17 cellular contexts compared by ENCODE assay signal in the genomic region with DNA sequence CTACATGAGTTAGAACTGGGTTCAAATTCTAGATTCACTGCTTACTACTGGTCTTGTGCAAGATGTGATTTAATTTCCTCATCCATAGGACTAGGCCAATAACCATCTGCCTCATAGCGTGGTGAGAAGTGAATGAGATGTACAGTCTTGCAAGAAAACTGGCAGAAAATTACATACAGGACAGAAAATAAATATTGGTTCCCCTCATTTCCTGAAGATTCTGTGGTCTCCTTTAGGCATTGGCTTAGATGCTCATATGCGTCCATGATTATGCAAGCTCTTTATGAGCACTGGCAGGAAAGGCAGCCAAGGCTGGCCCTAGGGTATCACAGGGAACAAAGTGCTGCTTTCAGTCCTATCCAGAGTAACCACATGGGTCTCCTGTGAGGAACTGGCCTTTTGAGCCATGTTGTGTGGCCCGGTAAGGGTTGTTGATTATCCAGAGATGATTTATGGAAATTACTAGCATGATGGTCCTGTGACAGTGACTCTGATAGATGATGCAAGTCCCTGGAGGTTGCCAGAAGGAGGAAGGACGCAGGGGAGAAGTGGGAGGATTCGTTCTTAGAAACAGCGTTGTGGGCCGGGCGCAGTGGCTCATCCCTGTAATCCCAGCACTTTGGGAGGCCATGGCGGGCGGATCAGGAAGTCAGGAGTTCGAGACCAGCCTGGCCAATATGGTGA. TPM values are rescaled to one million over a fixed set of nuclear protein-coding genes. Genes with fewer than 3 reads are reported as not detected.
A peak's percentile ranks its signal among the peaks of the same experiment; 100 is the strongest.
DNase-seq lines count a peak whose midpoint lies in the region; ATAC-seq, FAIRE-seq and TF ChIP-seq lines count a peak whose summit lies in the region.
"Had no signal": no experiment of that assay in that cellular context is flagged by ENCODE, and none has a peak within 500 bp of the region (broad histone marks: within the 10 kb centered on the region; RNA-seq: fewer than 3 reads in every experiment).

No MANE protein-coding gene starts in this region.

- H4K20me1 ChIP-seq in K562 (replicated peaks; ENCODE audit: control insufficient read depth, insufficient read depth, low read length) = no peaks in the 10 kb centered on the region
- H4K20me1 ChIP-seq: BLaER1 treated with 17β-estradiol and CSF1 and Interleukin-3, amounts not matched to agents 10 nM and 100 nM had no signal

- H3K27me3 ChIP-seq in K562 (ENCODE audit: control insufficient read depth in 2 of 2, insufficient read depth in 2 of 2, low read length in 2 of 2) (no peaks in the 10 kb centered on the region), lower lobe of right lung (ENCODE audit: low read depth) (no peaks in the 10 kb centered on the region), tibial artery (no peaks in the 10 kb centered on the region), small intestine (ENCODE audit: control insufficient read depth in 2 of 2, insufficient read depth in 2 of 2, low read length in 2 of 2) (no peaks in the 10 kb centered on the region)
- H3K27me3 ChIP-seq: BLaER1 treated with 17β-estradiol and CSF1 and Interleukin-3, amounts not matched to agents 10 nM and 100 nM had no signal

- ATAC-seq in K562 (peak; percentile 83), lower lobe of right lung (peak; percentile 48 to 71), HG02884 (IDR thresholded peaks at IDR 0.05; ENCODE audit: unreplicated experiment) (no peak)
- ATAC-seq: activated T-helper 17 cell treated with anti-CD3 and anti-CD28 coated beads, Interleukin-2, amount 50 U/mL, for 72 hours had no signal

- peak overlapping the region; percentile 35 for H2AFZ ChIP-seq in K562 (ENCODE audit: low read depth, low read length)

- no TSS peak for BruUV-seq in K562 (replicated peaks; lab: Mats Ljungman, UMichigan)

- CTCF ChIA-PET in K562 (lab: Yijun Ruan, JAX; ENCODE audit: low intra/inter-chr PET ratio) = no interaction called here

- 36% methylated on average over 11 of the region's 11 CpGs for WGBS in K562 (ENCODE audit: insufficient coverage, low coverage, missing lambda C conversion rate)
- WGBS in small intestine, 3 donors = 89 to 95% (median 92%) methylated on average over 11 of the region's 11 CpGs

- in situ Hi-C loops in K562 (cut with MboI) = no loop called here

- TF ChIP-seq RAD21 in K562 (CRISPR knock-in tag; conservative IDR thresholded peaks at IDR 0.05 in 1 of 2, IDR thresholded peaks at IDR 0.05 in 1 of 2) = 0 out of 4 replicates have a peak, but pooled peaks of 1 of the 2 experiments have one; percentile 14

- peak; percentile 74 for TF ChIP-seq EP300 in K562 (IDR thresholded peaks at IDR 0.05; ENCODE audit: low read length)

- no peak for TF ChIP-seq POLR2A in K562 (conservative IDR thresholded peaks at IDR 0.05)

- H3K4me3 ChIP-seq in K562 (no peak overlapping the region), lower lobe of right lung (no peak overlapping the region), tibial artery (no peak overlapping the region), small intestine (ENCODE audit: low read depth in 1 of 2, low read length in 2 of 2) (no peak overlapping the region)
- H3K4me3 ChIP-seq: BLaER1 treated with 17β-estradiol and CSF1 and Interleukin-3, amounts not matched to agents 10 nM and 100 nM; HAP-1; thoracic aorta had no signal

- intact Hi-C loops in K562 (cut with micrococcal nuclease) (no loop called here), lower lobe of right lung (cut with DNase I) (no loop called here), tibial artery (cut with DNase I; ENCODE audit: low total_unique reads) (no loop called here)

- no peaks in the 10 kb centered on the region for H3K9me3 ChIP-seq in K562 (replicated peaks; ENCODE audit: control insufficient read depth, insufficient read depth, low read depth, low read length)
- no peaks in the 10 kb centered on the region for H3K9me3 ChIP-seq in lower lobe of right lung
- H3K9me3 ChIP-seq in tibial artery = no peaks in the 10 kb centered on the region
- no peaks in the 10 kb centered on the region for H3K9me3 ChIP-seq in small intestine (ENCODE audit: control insufficient read depth, low read depth)
- H3K9me3 ChIP-seq: BLaER1 treated with 17β-estradiol and CSF1 and Interleukin-3, amounts not matched to agents 10 nM and 100 nM; HAP-1; thoracic aorta had no signal

- H3K27ac ChIP-seq in K562 (ENCODE audit: extremely low read depth, low read depth, low read length) (no peak overlapping the region; the same call in 2 of the 3 replicates), lower lobe of right lung (no peak overlapping the region), tibial artery (no peak overlapping the region), small intestine (ENCODE audit: low read depth in 1 of 2, low read length in 1 of 2) (no peak overlapping the region)
- H3K27ac ChIP-seq: thoracic aorta had no signal

- peak; percentile 77 for DNase-seq in NOMO-1 treated with dmso at 0.1 percent for 144 hours (lab: John Stamatoyannopoulos, UW; ENCODE audit: unreplicated experiment)
- peak in 2 of 4 experiments; percentile 23 to 42 for DNase-seq in K562 (ENCODE audit: extremely low read depth in 1 of 4, low spot score in 3 of 4)
- DNase-seq in lower lobe of right lung = peak; percentile 76
- peak; percentile 48 to 71 for DNase-seq in tibial artery
- no peak for DNase-seq in small intestine
- no peak for DNase-seq in T-helper 1 cell
- DNase-seq: activated CD4-positive, alpha-beta memory T cell treated with anti-CD3 and anti-CD28 coated beads, Interleukin-2, amount 10 ng/mL, durations not matched to agents 7 days and 5 days; dermis blood vessel endothelial cell; DMS79; NCI-H2081; posterior cingulate gyrus had no signal

- H3K9ac ChIP-seq in K562 (ENCODE audit: insufficient read depth in 1 of 2, low read depth in 2 of 2, low read length in 2 of 2) = no peak overlapping the region; a peak in 1 of 4 replicates
- H3K9ac ChIP-seq: BLaER1 treated with 17β-estradiol and CSF1 and Interleukin-3, amounts not matched to agents 10 nM and 100 nM had no signal

- FAIRE-seq in K562 (lab: Jason Lieb, UNC) = no peak
- no peak for FAIRE-seq in small intestine (lab: Jason Lieb, UNC)
- FAIRE-seq: TTC549 had no signal

- TF ChIP-seq CTCF in K562 (IDR thresholded peaks at IDR 0.05 in 2 of 3, conservative IDR thresholded peaks at IDR 0.05 in 1 of 3; ENCODE audit: insufficient read depth in 2 of 3, low read depth in 1 of 3, low read length in 3 of 3) (no peak), lower lobe of right lung (IDR thresholded peaks at IDR 0.05) (no peak), tibial artery (IDR thresholded peaks at IDR 0.05) (no peak)

- H3K36me3 ChIP-seq in K562 (ENCODE audit: control insufficient read depth, insufficient read depth, low read length) = no peaks in the 10 kb centered on the region
- no peaks in the 10 kb centered on the region for H3K36me3 ChIP-seq in lower lobe of right lung
- no peaks in the 10 kb centered on the region for H3K36me3 ChIP-seq in tibial artery
- H3K36me3 ChIP-seq in small intestine (ENCODE audit: control insufficient read depth in 2 of 2, insufficient read depth in 2 of 2, low read length in 2 of 2) = no peaks in the 10 kb centered on the region
- H3K36me3 ChIP-seq: BLaER1 treated with 17β-estradiol and CSF1 and Interleukin-3, amounts not matched to agents 10 nM and 100 nM; HAP-1; thoracic aorta had no signal

- no peaks in the 10 kb centered on the region for H3K79me2 ChIP-seq in K562 (ENCODE audit: control insufficient read depth, insufficient read depth, low read length)

- no peaks in the 10 kb centered on the region for H3K9me1 ChIP-seq in K562 (ENCODE audit: control insufficient read depth, insufficient read depth, low read length)

- H3K4me1 ChIP-seq in K562 (replicated peaks in 1 of 2; ENCODE audit: control insufficient read depth in 2 of 2, insufficient read depth in 2 of 2, low read length in 2 of 2) = peaks cover 0 to 3% of the 10 kb centered on the region in 2 experiments; a peak in 2 of 5 replicates
- H3K4me1 ChIP-seq in lower lobe of right lung = no peaks in the 10 kb centered on the region
- peaks cover 0 to 9% (median 0%) of the 10 kb centered on the region in 4 donors for H3K4me1 ChIP-seq in tibial artery
- H3K4me1 ChIP-seq in small intestine (ENCODE audit: control insufficient read depth in 2 of 2, insufficient read depth in 1 of 2, low read depth in 1 of 2, low read length in 1 of 2) = no peaks in the 10 kb centered on the region
- H3K4me1 ChIP-seq: HAP-1 had no signal

- H3K4me2 ChIP-seq in K562 (ENCODE audit: insufficient read depth, low read length) = no peak overlapping the region

- POLR2A ChIA-PET in K562 (lab: Yijun Ruan, JAX) = interaction anchor here (2.3 kb wide), 1 partner anchor 9 kb away, joined by 16 read pairs; the partner anchor contains the start of gene MOB1B

RNA-seq across cellular contexts. Expression of gene MOB1B, which starts 9.9 kb away (rescaled TPM):
- total RNA-seq in K562 (2011; cell fraction: chromatin; rRNA removed; ENCODE audit: low replicate concordance) = 27.1 and 74.0 TPM in 2 replicates
- total RNA-seq in K562 (2011; cell fraction: nucleolus; rRNA removed) = 8.3 and 14.1 TPM in 2 replicates
- 36.4 and 73.0 TPM in 2 replicates for total RNA-seq in K562 (2011; cell fraction: nucleoplasm; rRNA removed)
- total RNA-seq in K562 (2014; rRNA removed) = 10.7 and 11.3 TPM in 2 replicates
- total RNA-seq in K562 (2014; rRNA removed; fragmentation: Illumina TruSeq; extraction: Trizol) = 28.5 and 33.3 TPM in 2 replicates
- 15.1 and 16.8 TPM in 2 replicates for total RNA-seq in K562 (2015; rRNA removed; fragmentation: Illumina TruSeq; extraction: Trizol)
- 37.8 and 40.1 TPM in 2 replicates for total RNA-seq in K562 (2021)
- polyA plus RNA-seq in K562 (2011; rRNA removed) = 28.9 and 34.8 TPM in 2 replicates
- 5.8 and 13.9 TPM in 2 replicates for polyA plus RNA-seq in K562 (2011; cell fraction: cytosol; rRNA removed)
- polyA plus RNA-seq in K562 (2011; cell fraction: nucleus; rRNA removed) = 16.0 and 17.9 TPM in 2 replicates
- 15.0 and 21.1 TPM in 2 replicates for polyA plus RNA-seq in K562 (2012)
- 25.2 and 27.2 TPM in 2 replicates for polyA plus RNA-seq in K562 (2014; fragmentation: Illumina TruSeq; extraction: Trizol)
- polyA plus RNA-seq in K562 (2014; fragmentation: Nextera tagmentation; extraction: Ambion mirVana) = 1 to 10 TPM; 8.4 to 9.3 TPM
- polyA plus RNA-seq in K562 (2014; rRNA removed) = 19.0 and 20.4 TPM in 2 replicates
- polyA minus RNA-seq in K562 (2011; rRNA and poly(A)+ RNA removed) = 83.9 and 88.8 TPM in 2 replicates
- 47.3 and 83.2 TPM in 2 replicates for polyA minus RNA-seq in K562 (2011; cell fraction: cytosol; rRNA and poly(A)+ RNA removed)
- 17.4 and 27.4 TPM in 2 replicates for polyA minus RNA-seq in K562 (2011; cell fraction: nucleus; rRNA and poly(A)+ RNA removed)
- total RNA-seq in lower lobe of right lung = 34.6 TPM
- 1 to 10 TPM; 1.1 to 4.0 (median 1.4) TPM for polyA plus RNA-seq in small intestine

RNA-seq across cellular contexts. Expression of gene GRSF1, which starts 52.5 kb away (rescaled TPM):
- total RNA-seq in K562 (2011; cell fraction: chromatin; rRNA removed; ENCODE audit: low replicate concordance) = 31.8 and 59.1 TPM in 2 replicates
- 19.3 and 21.4 TPM in 2 replicates for total RNA-seq in K562 (2011; cell fraction: nucleolus; rRNA removed)
- 34.1 and 46.1 TPM in 2 replicates for total RNA-seq in K562 (2011; cell fraction: nucleoplasm; rRNA removed)
- 54.0 and 57.8 TPM in 2 replicates for total RNA-seq in K562 (2014; rRNA removed)
- total RNA-seq in K562 (2014; rRNA removed; fragmentation: Illumina TruSeq; extraction: Trizol) = 105 and 116 TPM in 2 replicates
- total RNA-seq in K562 (2015; rRNA removed; fragmentation: Illumina TruSeq; extraction: Trizol) = 75.1 and 76.0 TPM in 2 replicates
- 83.5 and 84.9 TPM in 2 replicates for total RNA-seq in K562 (2021)
- polyA plus RNA-seq in K562 (2011; rRNA removed) = 74.4 and 98.8 TPM in 2 replicates
- 24.6 and 38.1 TPM in 2 replicates for polyA plus RNA-seq in K562 (2011; cell fraction: cytosol; rRNA removed)
- polyA plus RNA-seq in K562 (2011; cell fraction: nucleus; rRNA removed) = 27.4 and 34.1 TPM in 2 replicates
- 52.6 and 68.4 TPM in 2 replicates for polyA plus RNA-seq in K562 (2012)
- polyA plus RNA-seq in K562 (2014; fragmentation: Illumina TruSeq; extraction: Trizol) = 75.0 and 87.5 TPM in 2 replicates
- polyA plus RNA-seq in K562 (2014; fragmentation: Nextera tagmentation; extraction: Ambion mirVana) = 10 to 100 TPM; 33.0 to 36.8 TPM
- polyA plus RNA-seq in K562 (2014; rRNA removed) = 60.9 and 69.5 TPM in 2 replicates
- 119 and 121 TPM in 2 replicates for polyA minus RNA-seq in K562 (2011; rRNA and poly(A)+ RNA removed)
- 33.0 and 47.5 TPM in 2 replicates for polyA minus RNA-seq in K562 (2011; cell fraction: cytosol; rRNA and poly(A)+ RNA removed)
- polyA minus RNA-seq in K562 (2011; cell fraction: nucleus; rRNA and poly(A)+ RNA removed) = 15.5 and 22.8 TPM in 2 replicates
- total RNA-seq in lower lobe of right lung = 54.6 TPM
- polyA plus RNA-seq in small intestine = 10 to 100 TPM; 41.1 to 64.5 (median 51.0) TPM

Comparison
In these comparisons a context has a peak if more than half of its experiments do, and no peak if none do; other contexts are left out.
1. DNase-seq: peak in NOMO-1 treated with dmso at 0.1 percent for 144 hours (single experiment), lower lobe of right lung (single experiment) and tibial artery (2 of 2); none in small intestine (single experiment) and T-helper 1 cell (0 of 5).